ENCODE assay signal across 8 cellular contexts in genomic region chr1:204075116-204075636, GRCh38. TPM values are rescaled to one million over a fixed set of nuclear protein-coding genes. Genes with fewer than 3 reads are reported as not detected.
A peak's percentile ranks its signal among the peaks of the same experiment; 100 is the strongest.
DNase-seq lines count a peak whose midpoint lies in the region; ATAC-seq and TF ChIP-seq lines count a peak whose summit lies in the region.

No MANE protein-coding gene starts in this region.

- no peak for ATAC-seq in stimulated activated naive CD8-positive, alpha-beta T cell treated with anti-CD3 and anti-CD28 coated beads, Interleukin-15, Interleukin-2, amounts not matched to agents 100 U/mL and 50 U/mL, for 24 hours
- ATAC-seq in effector memory CD8-positive, alpha-beta T cell (replicated peaks), result no peak
- ATAC-seq in mucosa of descending colon (peak; percentile 61), GM18873 (IDR thresholded peaks at IDR 0.05; ENCODE audit: low FRiP score, unreplicated experiment) (no peak)

- intact Hi-C loops in mucosa of descending colon (cut with DNase I, micrococcal nuclease), result loop anchor here in 1 of 2 donors (10.0 kb wide), 1 partner anchor 50 kb away; no protein-coding TSS in a partner anchor

- no peaks in the 10 kb centered on the region for H3K9me3 Mint-ChIP-seq in stimulated activated naive CD8-positive, alpha-beta T cell treated with anti-CD3 and anti-CD28 coated beads, Interleukin-15, Interleukin-2, amounts not matched to agents 100 ng/mL and 50 ng/mL, for 24 hours
- H3K9me3 Mint-ChIP-seq in effector memory CD8-positive, alpha-beta T cell, result no peaks in the 10 kb centered on the region

- peak overlapping the region; percentile 46 for H3K4me3 ChIP-seq in mucosa of descending colon

- H3K4me3 Mint-ChIP-seq in stimulated activated naive CD8-positive, alpha-beta T cell treated with anti-CD3 and anti-CD28 coated beads, Interleukin-15, Interleukin-2, amounts not matched to agents 100 ng/mL and 50 ng/mL, for 24 hours, result peak overlapping the region; percentile 78
- peak overlapping the region; percentile 89 to 91 for H3K4me3 Mint-ChIP-seq in effector memory CD8-positive, alpha-beta T cell

- H3K36me3 Mint-ChIP-seq in stimulated activated naive CD8-positive, alpha-beta T cell treated with anti-CD3 and anti-CD28 coated beads, Interleukin-15, Interleukin-2, amounts not matched to agents 100 ng/mL and 50 ng/mL, for 24 hours (ENCODE audit: low read depth), result no peaks in the 10 kb centered on the region
- no peaks in the 10 kb centered on the region for H3K36me3 Mint-ChIP-seq in effector memory CD8-positive, alpha-beta T cell (ENCODE audit: insufficient read depth)

- no peak for TF ChIP-seq CTCF in mucosa of descending colon (IDR thresholded peaks at IDR 0.05)

- peaks cover 16% of the 10 kb centered on the region for H3K4me1 ChIP-seq in mucosa of descending colon (ENCODE audit: low read depth)

- peaks cover 27% of the 10 kb centered on the region for H3K4me1 Mint-ChIP-seq in stimulated activated naive CD8-positive, alpha-beta T cell treated with anti-CD3 and anti-CD28 coated beads, Interleukin-15, Interleukin-2, amounts not matched to agents 100 ng/mL and 50 ng/mL, for 24 hours (ENCODE audit: low read depth)
- peaks cover 13 to 27% of the 10 kb centered on the region in 2 donors for H3K4me1 Mint-ChIP-seq in effector memory CD8-positive, alpha-beta T cell (ENCODE audit: low read depth in 2 of 2)

- H3K27ac Mint-ChIP-seq in stimulated activated naive CD8-positive, alpha-beta T cell treated with anti-CD3 and anti-CD28 coated beads, Interleukin-15, Interleukin-2, amounts not matched to agents 100 ng/mL and 50 ng/mL, for 24 hours, result no peak overlapping the region
- H3K27ac Mint-ChIP-seq in effector memory CD8-positive, alpha-beta T cell, result peak overlapping the region in 1 of 2 donors; percentile 17

- H3K36me3 ChIP-seq in mucosa of descending colon (ENCODE audit: low read depth), result no peaks in the 10 kb centered on the region

- no peaks in the 10 kb centered on the region for H3K9me3 ChIP-seq in mucosa of descending colon

- peaks cover 67% of the 10 kb centered on the region for H3K27me3 Mint-ChIP-seq in stimulated activated naive CD8-positive, alpha-beta T cell treated with anti-CD3 and anti-CD28 coated beads, Interleukin-15, Interleukin-2, amounts not matched to agents 100 ng/mL and 50 ng/mL, for 24 hours
- peaks cover 26 to 29% of the 10 kb centered on the region in 2 donors for H3K27me3 Mint-ChIP-seq in effector memory CD8-positive, alpha-beta T cell

- no peak for DNase-seq in stimulated activated naive CD8-positive, alpha-beta T cell treated with anti-CD3 and anti-CD28 coated beads, Interleukin-15, Interleukin-2, amounts not matched to agents 100 U/mL and 50 U/mL, for 24 hours
- DNase-seq in effector memory CD8-positive, alpha-beta T cell, result no peak
- DNase-seq in mucosa of descending colon, result peak; percentile 69 to 78 (median 73)
- no peak for DNase-seq in epidermal melanocyte (ENCODE audit: insufficient read length, low spot score)
- DNase-seq in activated CD8-positive, alpha-beta memory T cell treated with anti-CD3 and anti-CD28 coated beads, Interleukin-2, amount 50 U/mL, for 48 hours, result no peak
- DNase-seq in EL, result no peak

RNA-seq across cellular contexts. Expression of gene SOX13, which starts 2.3 kb away (rescaled TPM):
- total RNA-seq in mucosa of descending colon, result 10 to 100 TPM; 39.8 to 69.2 (median 40.7) TPM

Comparison
In these comparisons a context has a peak if more than half of its experiments do, and no peak if none do; other contexts are left out.
1. DNase-seq: peak in mucosa of descending colon (3 of 3); none in stimulated activated naive CD8-positive, alpha-beta T cell treated with anti-CD3 and anti-CD28 coated beads, Interleukin-15, Interleukin-2, amounts not matched to agents 100 U/mL and 50 U/mL, for 24 hours (single experiment), effector memory CD8-positive, alpha-beta T cell (0 of 3), epidermal melanocyte (single experiment), activated CD8-positive, alpha-beta memory T cell treated with anti-CD3 and anti-CD28 coated beads, Interleukin-2, amount 50 U/mL, for 48 hours (single experiment) and EL (single experiment).